ENCODE assay signal across 1 cellular context in genomic region chr13:99984463-99985242, GRCh38.
TF ChIP-seq lines count a peak whose summit lies in the region.

No MANE protein-coding gene starts in this region.

TF ChIP-seq in HEK293, 187 proteins besides CTCF, POLR2A, EP300 and RAD21 (continued from another document and continues in another):
- TF ChIP-seq ZNF280C (tag by site-specific recombination; IDR thresholded peaks at IDR 0.05) (no peak), ZNF433 (tag by site-specific recombination; IDR thresholded peaks at IDR 0.05; ENCODE audit: low read depth) (no peak), ZNF292 (tag by site-specific recombination; IDR thresholded peaks at IDR 0.05; ENCODE audit: borderline replicate concordance, low read depth) (no peak), ZNF266 (tag by site-specific recombination; IDR thresholded peaks at IDR 0.05; ENCODE audit: low read depth) (no peak), ZFP3 (tag by site-specific recombination; IDR thresholded peaks at IDR 0.05; ENCODE audit: low read depth) (no peak), ZNF398 (tag by site-specific recombination; IDR thresholded peaks at IDR 0.05) (no peak), ZNF211 (tag by site-specific recombination; IDR thresholded peaks at IDR 0.05; ENCODE audit: low read depth) (no peak), ZNF747 (tag by site-specific recombination; IDR thresholded peaks at IDR 0.05) (no peak), ZIC2 (tag by site-specific recombination; IDR thresholded peaks at IDR 0.05) (peak; percentile 52; the same call in 1 of the 2 replicates), ZNF121 (tag by site-specific recombination; IDR thresholded peaks at IDR 0.05) (no peak), ZNF658 (tag by site-specific recombination; IDR thresholded peaks at IDR 0.05) (no peak), ZBTB17 (tag by site-specific recombination; IDR thresholded peaks at IDR 0.05) (peak; percentile 45; the same call in 1 of the 2 replicates), PRDM4 (tag by site-specific recombination; IDR thresholded peaks at IDR 0.05) (no peak), ZBTB20 (tag by site-specific recombination; IDR thresholded peaks at IDR 0.05) (no peak), ZNF830 (tag by site-specific recombination; IDR thresholded peaks at IDR 0.05; ENCODE audit: low read depth) (no peak), PATZ1 (tag by site-specific recombination; IDR thresholded peaks at IDR 0.05) (peak; percentile 70; the same call in 1 of the 2 replicates), ZNF274 (IDR thresholded peaks at IDR 0.05; ENCODE audit: low read length) (no peak), ZNF274 (tag by site-specific recombination; IDR thresholded peaks at IDR 0.05; ENCODE audit: borderline replicate concordance) (no peak), ZNF629 (tag by site-specific recombination; IDR thresholded peaks at IDR 0.05) (no peak), ZNF184 (tag by site-specific recombination; IDR thresholded peaks at IDR 0.05) (no peak), ZNF558 (tag by site-specific recombination; IDR thresholded peaks at IDR 0.05) (no peak), KLF16 (tag by site-specific recombination; IDR thresholded peaks at IDR 0.05) (no peak), ZNF214 (tag by site-specific recombination; IDR thresholded peaks at IDR 0.05; ENCODE audit: borderline replicate concordance) (no peak), ZBTB21 (tag by site-specific recombination; IDR thresholded peaks at IDR 0.05) (no peak), ZNF157 (tag by site-specific recombination; IDR thresholded peaks at IDR 0.05) (no peak), ZNF404 (tag by site-specific recombination; IDR thresholded peaks at IDR 0.05) (no peak), ZNF692 (tag by site-specific recombination; IDR thresholded peaks at IDR 0.05) (peak; percentile 41; the same call in 1 of the 2 replicates), ZBTB8A (tag by site-specific recombination; IDR thresholded peaks at IDR 0.05) (peak; percentile 52; the same call in 1 of the 2 replicates), ZBTB6 (tag by site-specific recombination; IDR thresholded peaks at IDR 0.05) (no peak), ZBTB26 (tag by site-specific recombination; optimal IDR thresholded peaks at IDR 0.05) (peak; percentile 69), ZNF37A (tag by site-specific recombination; IDR thresholded peaks at IDR 0.05) (no peak), ZNF223 (tag by site-specific recombination; IDR thresholded peaks at IDR 0.05) (peak; percentile 56; the same call in 1 of the 2 replicates), KLF1 (tag by site-specific recombination; IDR thresholded peaks at IDR 0.05) (no peak), MYNN (tag by site-specific recombination; IDR thresholded peaks at IDR 0.05; ENCODE audit: borderline replicate concordance) (no peak), REPIN1 (tag by site-specific recombination; IDR thresholded peaks at IDR 0.05; ENCODE audit: low read depth) (no peak), SCRT1 (tag by site-specific recombination; IDR thresholded peaks at IDR 0.05; ENCODE audit: borderline replicate concordance) (no peak), ZBTB7A (tag by site-specific recombination; IDR thresholded peaks at IDR 0.05; ENCODE audit: low read depth) (peak; percentile 78; the same call in 1 of the 2 replicates), ZNF24 (tag by site-specific recombination; IDR thresholded peaks at IDR 0.05) (0 out of 2 replicates have a peak, but pooled peaks have one; percentile 36), PRDM10 (tag by site-specific recombination; IDR thresholded peaks at IDR 0.05) (peak; percentile 98), ZEB2 (tag by site-specific recombination; IDR thresholded peaks at IDR 0.05) (peak; percentile 71; the same call in 1 of the 2 replicates), ZFP37 (tag by site-specific recombination; IDR thresholded peaks at IDR 0.05) (peak; percentile 25; the same call in 1 of the 2 replicates), ZNF623 (tag by site-specific recombination; IDR thresholded peaks at IDR 0.05) (no peak), PRDM1 (tag by site-specific recombination; IDR thresholded peaks at IDR 0.05) (peak; percentile 44)
